18 cellular contexts compared by ENCODE assay signal in genomic region chr14:93528884-93529558, GRCh38.
DNase-seq lines count a peak whose midpoint lies in the region; ATAC-seq, FAIRE-seq and TF ChIP-seq lines count a peak whose summit lies in the region.
"Had no signal": no experiment of that assay in that cellular context is flagged by ENCODE, and none has a peak within 500 bp of the region (broad histone marks: within the 10 kb centered on the region; RNA-seq: fewer than 3 reads in every experiment).

No MANE protein-coding gene starts in this region.

- no peak overlapping the region for H3K4me2 ChIP-seq in mammary epithelial cell (ENCODE audit: insufficient read depth, low read depth, low read length)
- H3K4me2 ChIP-seq: BLaER1, GM23338 had no signal

- H3K9me3 ChIP-seq in mammary epithelial cell (replicated peaks; ENCODE audit: insufficient read depth, low read length) = no peaks in the 10 kb centered on the region
- H3K9me3 ChIP-seq in breast epithelium = no peaks in the 10 kb centered on the region
- H3K9me3 ChIP-seq in mucosa of descending colon = no peaks in the 10 kb centered on the region
- H3K9me3 ChIP-seq: BLaER1 had no signal

- H3K27me3 ChIP-seq in mammary epithelial cell (ENCODE audit: insufficient read depth, low read length) = no peaks in the 10 kb centered on the region
- H3K27me3 ChIP-seq in breast epithelium = no peaks in the 10 kb centered on the region
- no peaks in the 10 kb centered on the region for H3K27me3 ChIP-seq in bronchial epithelial cell (ENCODE audit: control insufficient read depth, insufficient read depth, low read length)
- H3K27me3 ChIP-seq: BLaER1 had no signal

- dilution Hi-C loops in mammary epithelial cell (cut with HindIII; ENCODE audit: low sequenced_read_pairs) = no loop called here

- no peak overlapping the region for H3K9ac ChIP-seq in mammary epithelial cell (ENCODE audit: insufficient read depth, low read length)
- H3K9ac ChIP-seq: BLaER1 had no signal

- H3K27ac ChIP-seq in mammary epithelial cell (ENCODE audit: insufficient read depth, low read depth, low read length) (no peak overlapping the region), breast epithelium (no peak overlapping the region)
- H3K27ac ChIP-seq: 22Rv1, BLaER1, HL-60 had no signal

- BruUV-seq in mammary epithelial cell (replicated peaks; lab: Mats Ljungman, UMichigan) = no TSS peak

- FAIRE-seq in bronchial epithelial cell (lab: Jason Lieb, UNC) (no peak), islet of Langerhans (lab: Jason Lieb, UNC) (peak; percentile 5)
- FAIRE-seq: GM12892, H54 had no signal

- no peaks in the 10 kb centered on the region for H4K20me1 ChIP-seq in mammary epithelial cell (ENCODE audit: insufficient read depth, low read length)
- H4K20me1 ChIP-seq: BLaER1 had no signal

- no peaks in the 10 kb centered on the region for H3K79me2 ChIP-seq in mammary epithelial cell (ENCODE audit: insufficient read depth, low read length)

- TF ChIP-seq CTCF in mammary epithelial cell (conservative IDR thresholded peaks at IDR 0.05 in 1 of 2, IDR thresholded peaks at IDR 0.05 in 1 of 2; ENCODE audit: extremely low read depth in 1 of 2, insufficient read depth in 1 of 2, low read depth in 1 of 2, low read length in 2 of 2) (no peak), breast epithelium (IDR thresholded peaks at IDR 0.05) (no peak), bronchial epithelial cell (IDR thresholded peaks at IDR 0.05; ENCODE audit: insufficient read depth, low read length, severe bottlenecking) (no peak), mucosa of descending colon (IDR thresholded peaks at IDR 0.05) (no peak)

- H3K4me3 ChIP-seq in mammary epithelial cell (replicated peaks in 1 of 3; ENCODE audit: insufficient read depth in 1 of 3, low read depth in 2 of 3, low read length in 3 of 3) (no peak overlapping the region), breast epithelium (no peak overlapping the region), bronchial epithelial cell (ENCODE audit: low read depth, low read length) (no peak overlapping the region), mucosa of descending colon (no peak overlapping the region)
- H3K4me3 ChIP-seq: BLaER1, GM23338 had no signal

- H3K36me3 ChIP-seq in mammary epithelial cell (ENCODE audit: insufficient read depth, low read length) (no peaks in the 10 kb centered on the region), breast epithelium (no peaks in the 10 kb centered on the region), bronchial epithelial cell (ENCODE audit: control insufficient read depth, insufficient read depth, low read length) (no peaks in the 10 kb centered on the region), mucosa of descending colon (ENCODE audit: low read depth) (no peaks in the 10 kb centered on the region)
- H3K36me3 ChIP-seq: BLaER1 had no signal

- ATAC-seq in mucosa of descending colon (no peak), HG03460 (IDR thresholded peaks at IDR 0.05; ENCODE audit: unreplicated experiment) (no peak)
- ATAC-seq: GM23338 had no signal

- CTCF ChIA-PET in mammary epithelial cell (lab: Charles Lee; ENCODE audit: low non-redundant PET) = no interaction called here

- intact Hi-C loops in mammary epithelial cell (cut with micrococcal nuclease) (no loop called here), breast epithelium (cut with DNase I; ENCODE audit: low total_unique reads) (no loop called here), mucosa of descending colon (cut with DNase I, micrococcal nuclease) (no loop called here)

- 91% methylated on average over 1 of the region's 1 CpG for WGBS in mammary epithelial cell (ENCODE audit: low coverage, missing lambda C conversion rate)

- in situ Hi-C loops in mammary epithelial cell (cut with MboI; ENCODE audit: low sequenced_read_pairs in 2 of 2) = loop anchor here in 1 of 2 donors (25.0 kb wide), 1 partner anchor 267 kb away; no protein-coding TSS in a partner anchor

- TF ChIP-seq POLR2A in breast epithelium (IDR thresholded peaks at IDR 0.05) = no peak

- H2AFZ ChIP-seq in mammary epithelial cell (ENCODE audit: low read depth, low read length) = no peak overlapping the region
- H2AFZ ChIP-seq: GM23338 had no signal

- H3K4me1 ChIP-seq in mammary epithelial cell (ENCODE audit: insufficient read depth, low read length) (peaks cover 32% of the 10 kb centered on the region), breast epithelium (no peaks in the 10 kb centered on the region), mucosa of descending colon (ENCODE audit: low read depth) (no peaks in the 10 kb centered on the region)

- DNase-seq in mammary epithelial cell (peak; percentile 22), breast epithelium (ENCODE audit: low spot score in 2 of 2) (no peak), bronchial epithelial cell (ENCODE audit: low read depth) (peak; percentile 72), mucosa of descending colon (no peak), NCI-H82 treated with DMSO at 0.1 percent for 48 hours (lab: John Stamatoyannopoulos, UW; ENCODE audit: unreplicated experiment) (no peak)
- DNase-seq: CD4-positive, alpha-beta memory T cell; DMS153; DMS79; GDM1; HCEC 1CT had no signal

Comparison
In these comparisons a context has a peak if more than half of its experiments do, and no peak if none do; other contexts are left out.
1. DNase-seq: peak in mammary epithelial cell (single experiment) and bronchial epithelial cell (single experiment); none in breast epithelium (0 of 2), mucosa of descending colon (0 of 3) and NCI-H82 treated with DMSO at 0.1 percent for 48 hours (single experiment).